ENCODE assay signal across 30 cellular contexts in genomic region chr20:4959582-4959981, GRCh38. TPM values are rescaled to one million over a fixed set of nuclear protein-coding genes. Genes with fewer than 3 reads are reported as not detected.
DNase-seq lines count a peak whose midpoint lies in the region; ATAC-seq and TF ChIP-seq lines count a peak whose summit lies in the region.
"Had no signal": no experiment of that assay in that cellular context is flagged by ENCODE, and none has a peak within 500 bp of the region (broad histone marks: within the 10 kb centered on the region; RNA-seq: fewer than 3 reads in every experiment).

No MANE protein-coding gene starts in this region.

- H3K4me1 Mint-ChIP-seq in MCF 10A (ENCODE audit: insufficient read depth, unreplicated experiment), result peaks cover 12% of the 10 kb centered on the region

- no peaks in the 10 kb centered on the region for H3K27me3 ChIP-seq in breast epithelium
- H3K27me3 ChIP-seq in transverse colon, result no peaks in the 10 kb centered on the region
- H3K27me3 ChIP-seq in HAP-1 (ENCODE audit: low read depth), result no peaks in the 10 kb centered on the region
- H3K27me3 ChIP-seq: BLaER1 treated with 17β-estradiol and CSF1 and Interleukin-3, amounts not matched to agents 10 nM and 100 nM; foreskin keratinocyte; hepatocyte; stomach had no signal

- no peak for TF ChIP-seq EP300 in transverse colon (IDR thresholded peaks at IDR 0.05; ENCODE audit: low read depth)

- 88 to 96% methylated on average over 6 to 7 of the region's 7 CpGs for WGBS in transverse colon (ENCODE audit: low coverage in 1 of 2), 2 donors

- intact Hi-C loops in MCF 10A (cut with micrococcal nuclease) (no loop called here), breast epithelium (cut with DNase I; ENCODE audit: low total_unique reads) (no loop called here), transverse colon (cut with DNase I; ENCODE audit: low total_unique reads) (loop anchor here (5.0 kb wide), 1 partner anchor 202 kb away; no protein-coding TSS in a partner anchor)

- TF ChIP-seq POLR2A in breast epithelium (IDR thresholded peaks at IDR 0.05), result no peak
- TF ChIP-seq POLR2A in transverse colon (IDR thresholded peaks at IDR 0.05), result no peak

- in situ Hi-C loops in transverse colon (cut with MboI; ENCODE audit: low pct_ligation_motif_present in 1 of 4, low pct_unique_long_range_greater_than_20kb in 1 of 4, low sequenced_read_pairs in 3 of 4), result loop anchor here in 2 of 4 donors (5.0 to 25.0 kb wide), 2 partner anchors 192 to 347 kb away; no protein-coding TSS in a partner anchor
- in situ Hi-C loops in HAP-1 (cut with MboI; ENCODE audit: low sequenced_read_pairs), result loop anchor here (25.0 kb wide), 1 partner anchor 347 kb away; no protein-coding TSS in a partner anchor

- no peaks in the 10 kb centered on the region for H3K9me3 Mint-ChIP-seq in MCF 10A (ENCODE audit: unreplicated experiment)
- H3K9me3 Mint-ChIP-seq: activated CD4-positive, alpha-beta memory T cell treated with anti-CD3 and anti-CD28 coated beads for 36 hours; type B pancreatic cell; WTC11 had no signal

- H3K4me1 ChIP-seq in breast epithelium, result no peaks in the 10 kb centered on the region
- peaks cover 0 to 3% (median 0%) of the 10 kb centered on the region in 4 donors for H3K4me1 ChIP-seq in transverse colon
- no peaks in the 10 kb centered on the region for H3K4me1 ChIP-seq in HAP-1
- H3K4me1 ChIP-seq: foreskin keratinocyte, psoas muscle had no signal

- DNase-seq in MCF 10A (ENCODE audit: unreplicated experiment), result peak; percentile 22
- no peak for DNase-seq in breast epithelium (ENCODE audit: low spot score in 2 of 2)
- DNase-seq in RPMI7951 (ENCODE audit: low read depth), result peak; percentile 87
- peak; percentile 81 for DNase-seq in fibroblast of villous mesenchyme (ENCODE audit: low read depth)
- no peak for DNase-seq in transverse colon
- DNase-seq in HAP-1 (ENCODE audit: low spot score in 2 of 2), result no peak
- DNase-seq in activated CD4-positive, alpha-beta T cell treated with anti-CD3 and anti-CD28 coated beads for 1 hour, result no peak
- DNase-seq: ACHN; activated CD4-positive, alpha-beta memory T cell treated with anti-CD3 and anti-CD28 coated beads for 36 hours; activated gamma-delta T cell treated with Interleukin-2 at 50 U/mL for 16 hours; anterior cingulate cortex; central memory CD4-positive, alpha-beta T cell; foreskin keratinocyte; islet precursor cell; KG1; NCI-H1417; NCI-H524; psoas muscle; SHP77 treated with DMSO at 0.1 percent for 48 hours; stimulated activated CD4-positive, alpha-beta T cell treated with anti-CD3 and anti-CD28 coated beads, Interleukin-2, amount 100 ng/mL, for 48 hours; stomach; T-helper 17 cell had no signal

- BruUV-seq in MCF 10A (replicated peaks; lab: Mats Ljungman, UMichigan), result no TSS peak

- H3K27ac Mint-ChIP-seq in MCF 10A (ENCODE audit: low read depth, unreplicated experiment), result no peak overlapping the region
- H3K27ac Mint-ChIP-seq: activated CD4-positive, alpha-beta memory T cell treated with anti-CD3 and anti-CD28 coated beads for 36 hours; T-helper 17 cell; type B pancreatic cell; WTC11 had no signal

- TF ChIP-seq CTCF in MCF 10A (IDR thresholded peaks at IDR 0.05; ENCODE audit: unreplicated experiment) (no peak), breast epithelium (IDR thresholded peaks at IDR 0.05) (no peak), fibroblast of villous mesenchyme (IDR thresholded peaks at IDR 0.05; ENCODE audit: insufficient read depth, low read depth, low read length) (no peak), transverse colon (IDR thresholded peaks at IDR 0.05) (no peak)

- ATAC-seq in SK-N-SH treated with all-trans-retinoic acid at 6 μM for 48 hours, result no peak
- ATAC-seq: foreskin keratinocyte, T-helper 17 cell, WTC11 had no signal

- no peaks in the 10 kb centered on the region for H3K27me3 Mint-ChIP-seq in MCF 10A (ENCODE audit: insufficient read depth, unreplicated experiment)
- H3K27me3 Mint-ChIP-seq: activated CD4-positive, alpha-beta memory T cell treated with anti-CD3 and anti-CD28 coated beads for 36 hours; T-helper 17 cell; type B pancreatic cell had no signal

- H3K9me3 ChIP-seq in breast epithelium, result no peaks in the 10 kb centered on the region
- H3K9me3 ChIP-seq in transverse colon, result no peaks in the 10 kb centered on the region
- H3K9me3 ChIP-seq in HAP-1, result no peaks in the 10 kb centered on the region
- H3K9me3 ChIP-seq: psoas muscle, stomach had no signal

- H3K36me3 ChIP-seq in breast epithelium, result no peaks in the 10 kb centered on the region
- H3K36me3 ChIP-seq in transverse colon, result no peaks in the 10 kb centered on the region
- no peaks in the 10 kb centered on the region for H3K36me3 ChIP-seq in HAP-1 (replicated peaks)
- H3K36me3 ChIP-seq: stomach had no signal

- no peak overlapping the region for H3K27ac ChIP-seq in breast epithelium
- no peak overlapping the region for H3K27ac ChIP-seq in transverse colon
- H3K27ac ChIP-seq: epithelial cell of prostate, foreskin keratinocyte, hepatocyte, psoas muscle, skin epidermis, stomach had no signal

- no peak overlapping the region for H3K4me3 Mint-ChIP-seq in MCF 10A (ENCODE audit: unreplicated experiment)
- H3K4me3 Mint-ChIP-seq: activated CD4-positive, alpha-beta memory T cell treated with anti-CD3 and anti-CD28 coated beads for 36 hours; T-helper 17 cell; type B pancreatic cell; WTC11 had no signal

- H3K36me3 Mint-ChIP-seq in MCF 10A (ENCODE audit: insufficient read depth, unreplicated experiment), result peaks cover 9% of the 10 kb centered on the region
- H3K36me3 Mint-ChIP-seq: WTC11 had no signal

- POLR2A ChIA-PET in MCF 10A (lab: Yijun Ruan, JAX), result interaction anchor here (1.0 kb wide), 1 partner anchor 15 kb away, joined by 4 read pairs; no protein-coding TSS in a partner anchor

- CTCF ChIA-PET in MCF 10A (lab: Yijun Ruan, JAX), result interaction anchor here (0.6 to 11.6 kb wide), 8 partner anchors 21 to 353 kb away, joined by 3 to 132 read pairs (median 3); no protein-coding TSS in a partner anchor

- H3K4me3 ChIP-seq in breast epithelium, result no peak overlapping the region
- H3K4me3 ChIP-seq in fibroblast of villous mesenchyme (ENCODE audit: low read depth, low read length), result no peak overlapping the region
- H3K4me3 ChIP-seq in transverse colon, result no peak overlapping the region
- H3K4me3 ChIP-seq in HAP-1, result no peak overlapping the region
- H3K4me3 ChIP-seq: BLaER1 treated with 17β-estradiol and CSF1 and Interleukin-3, amounts not matched to agents 10 nM and 100 nM; hepatocyte; lung; psoas muscle; skin epidermis; stomach had no signal

TF ChIP-seq in SK-N-SH treated with all-trans-retinoic acid at 6 μM for 48 hours, 23 proteins besides CTCF, POLR2A, EP300 and RAD21:
- TF ChIP-seq, protein P1, sequence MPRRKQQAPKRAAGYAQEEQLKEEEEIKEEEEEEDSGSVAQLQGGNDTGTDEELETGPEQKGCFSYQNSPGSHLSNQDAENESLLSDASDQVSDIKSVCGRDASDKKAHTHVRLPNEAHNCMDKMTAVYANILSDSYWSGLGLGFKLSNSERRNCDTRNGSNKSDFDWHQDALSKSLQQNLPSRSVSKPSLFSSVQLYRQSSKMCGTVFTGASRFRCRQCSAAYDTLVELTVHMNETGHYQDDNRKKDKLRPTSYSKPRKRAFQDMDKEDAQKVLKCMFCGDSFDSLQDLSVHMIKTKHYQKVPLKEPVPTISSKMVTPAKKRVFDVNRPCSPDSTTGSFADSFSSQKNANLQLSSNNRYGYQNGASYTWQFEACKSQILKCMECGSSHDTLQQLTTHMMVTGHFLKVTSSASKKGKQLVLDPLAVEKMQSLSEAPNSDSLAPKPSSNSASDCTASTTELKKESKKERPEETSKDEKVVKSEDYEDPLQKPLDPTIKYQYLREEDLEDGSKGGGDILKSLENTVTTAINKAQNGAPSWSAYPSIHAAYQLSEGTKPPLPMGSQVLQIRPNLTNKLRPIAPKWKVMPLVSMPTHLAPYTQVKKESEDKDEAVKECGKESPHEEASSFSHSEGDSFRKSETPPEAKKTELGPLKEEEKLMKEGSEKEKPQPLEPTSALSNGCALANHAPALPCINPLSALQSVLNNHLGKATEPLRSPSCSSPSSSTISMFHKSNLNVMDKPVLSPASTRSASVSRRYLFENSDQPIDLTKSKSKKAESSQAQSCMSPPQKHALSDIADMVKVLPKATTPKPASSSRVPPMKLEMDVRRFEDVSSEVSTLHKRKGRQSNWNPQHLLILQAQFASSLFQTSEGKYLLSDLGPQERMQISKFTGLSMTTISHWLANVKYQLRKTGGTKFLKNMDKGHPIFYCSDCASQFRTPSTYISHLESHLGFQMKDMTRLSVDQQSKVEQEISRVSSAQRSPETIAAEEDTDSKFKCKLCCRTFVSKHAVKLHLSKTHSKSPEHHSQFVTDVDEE (CRISPR knock-in tag; IDR thresholded peaks at IDR 0.05), result no peak
- TF ChIP-seq PATZ1 (CRISPR knock-in tag; IDR thresholded peaks at IDR 0.05; ENCODE audit: borderline replicate concordance), result no peak
- TF ChIP-seq ESRRG (CRISPR knock-in tag; IDR thresholded peaks at IDR 0.05), result no peak
- no peak for TF ChIP-seq ZNF70 (CRISPR knock-in tag; IDR thresholded peaks at IDR 0.05)
- no peak for TF ChIP-seq ZC3H10 (CRISPR knock-in tag; IDR thresholded peaks at IDR 0.05)

RNA-seq across cellular contexts. Expression of gene SLC23A2, which starts 41.7 kb away (rescaled TPM):
- total RNA-seq in MCF 10A (2022) (24.0 and 26.5 TPM in 2 replicates), breast epithelium (10 to 100 TPM; 14.6 to 18.6 (median 15.4) TPM), fibroblast of villous mesenchyme (14.2 and 16.8 TPM in 2 replicates), transverse colon (10 to 100 TPM in 1 of 4 donors, 1 to 10 TPM in 3; 5.0 to 11.6 (median 7.9) TPM)
- total RNA-seq in RPMI7951 (2014; rRNA removed; shearing (Covaris generic)), result 13.9 and 14.9 TPM in 2 replicates

Comparison
In these comparisons a context has a peak if more than half of its experiments do, and no peak if none do; other contexts are left out.
1. DNase-seq: peak in MCF 10A (single experiment), RPMI7951 (single experiment) and fibroblast of villous mesenchyme (single experiment); none in breast epithelium (0 of 2), transverse colon (single experiment), HAP-1 (0 of 2) and activated CD4-positive, alpha-beta T cell treated with anti-CD3 and anti-CD28 coated beads for 1 hour (single experiment).